Comparison of ENCODE assay signal across 13 cellular contexts in genomic region chr12:114679942-114680341, GRCh38. TPM values are rescaled to one million over a fixed set of nuclear protein-coding genes. Genes with fewer than 3 reads are reported as not detected.
A peak's percentile ranks its signal among the peaks of the same experiment; 100 is the strongest.
DNase-seq lines count a peak whose midpoint lies in the region; ATAC-seq and TF ChIP-seq lines count a peak whose summit lies in the region.
"Had no signal": no experiment of that assay in that cellular context is flagged by ENCODE, and none has a peak within 500 bp of the region (broad histone marks: within the 10 kb centered on the region; RNA-seq: fewer than 3 reads in every experiment).

No MANE protein-coding gene starts in this region.

- H3K27ac ChIP-seq in SK-N-SH (ENCODE audit: low read depth in 2 of 2, low read length in 1 of 2) (peak overlapping the region; percentile 96), prostate gland (peak overlapping the region; percentile 88 to 98)
- no peak overlapping the region for H3K27ac ChIP-seq in effector memory CD4-positive, alpha-beta T cell (ENCODE audit: insufficient read depth, low read length, poor library complexity, severe bottlenecking)
- H3K27ac ChIP-seq: PC-9, thoracic aorta had no signal

- intact Hi-C loops in prostate gland (cut with DNase I): loop anchor here (5.0 to 10.0 kb wide), 2 partner anchors 492 to 1175 kb away; no protein-coding TSS in a partner anchor

- H3K4me3 ChIP-seq in BJ (ENCODE audit: low read depth, low read length): peak overlapping the region; percentile 93
- H3K4me3 ChIP-seq in SK-N-SH (ENCODE audit: low read depth in 2 of 2, low read length in 1 of 2): peak overlapping the region; percentile 78 to 96
- H3K4me3 ChIP-seq in fibroblast of the aortic adventitia (ENCODE audit: low read depth, low read length): peak overlapping the region; percentile 35
- H3K4me3 ChIP-seq in prostate gland: peak overlapping the region; percentile 89 to 94
- H3K4me3 ChIP-seq in effector memory CD4-positive, alpha-beta T cell (ENCODE audit: insufficient read depth, low read depth, low read length, poor library complexity, severe bottlenecking): no peak overlapping the region
- H3K4me3 ChIP-seq: PC-9, thoracic aorta had no signal

- POLR2A ChIA-PET in BJ (lab: Charles Lee) (no interaction called here), SK-N-SH (lab: Yijun Ruan, JAX) (interaction anchor here (1.5 to 1.7 kb wide), 2 partner anchors 10 to 775 kb away, joined by 5 to 6 read pairs; no protein-coding TSS in a partner anchor)

- DNase-seq in BJ (ENCODE audit: low read depth): no peak
- DNase-seq in SK-N-SH: no peak
- no peak for DNase-seq in fibroblast of the aortic adventitia (ENCODE audit: low read depth)
- no peak for DNase-seq in prostate gland (ENCODE audit: low spot score)
- DNase-seq in effector memory CD4-positive, alpha-beta T cell: no peak
- DNase-seq in hepatic stellate cell (ENCODE audit: low spot score): no peak
- DNase-seq in stimulated activated CD4-positive, alpha-beta T cell treated with anti-CD3 and anti-CD28 coated beads, Interleukin-2, amount 100 ng/mL, for 24 hours: no peak
- DNase-seq: activated T-cell treated with anti-CD3 and anti-CD28 coated beads, Interleukin-2, amount 50 U/mL, for 4 hours; CD4-positive, CD25-positive, alpha-beta regulatory T cell; Karpas-422; PC-9 had no signal

- H3K27me3 ChIP-seq in BJ (ENCODE audit: control insufficient read depth, insufficient read depth, low read length): no peaks in the 10 kb centered on the region
- H3K27me3 ChIP-seq in SK-N-SH (ENCODE audit: insufficient read depth): no peaks in the 10 kb centered on the region
- no peaks in the 10 kb centered on the region for H3K27me3 ChIP-seq in prostate gland (replicated peaks; ENCODE audit: insufficient read depth)
- peaks cover 18% of the 10 kb centered on the region for H3K27me3 ChIP-seq in effector memory CD4-positive, alpha-beta T cell (replicated peaks; ENCODE audit: control insufficient read depth, insufficient read depth, low read length, poor library complexity, severe bottlenecking)

- TF ChIP-seq CTCF in BJ (IDR thresholded peaks at IDR 0.05; ENCODE audit: insufficient read depth, low read depth, low read length) (no peak), SK-N-SH (IDR thresholded peaks at IDR 0.05) (no peak), fibroblast of the aortic adventitia (IDR thresholded peaks at IDR 0.05; ENCODE audit: insufficient read depth, low read length) (no peak), prostate gland (IDR thresholded peaks at IDR 0.05) (no peak)

- peaks cover 23% of the 10 kb centered on the region for H3F3A ChIP-seq in SK-N-SH (replicated peaks; ENCODE audit: insufficient read depth)

- H3K4me1 ChIP-seq in SK-N-SH (ENCODE audit: control insufficient read depth in 1 of 2, insufficient read depth in 2 of 2, low read depth in 1 of 2, low read length in 1 of 2) (peaks cover 0 to 37% of the 10 kb centered on the region in 2 experiments; a peak in 2 of 4 replicates), prostate gland (replicated peaks) (peaks cover 6% of the 10 kb centered on the region)
- peaks cover 13% of the 10 kb centered on the region for H3K4me1 ChIP-seq in effector memory CD4-positive, alpha-beta T cell (ENCODE audit: control insufficient read depth, insufficient read depth, low read length, poor library complexity, severe bottlenecking)

- peak overlapping the region; percentile 99 for H3K9ac ChIP-seq in SK-N-SH

- H3K9me3 ChIP-seq in SK-N-SH (no peaks in the 10 kb centered on the region), prostate gland (no peaks in the 10 kb centered on the region)
- H3K9me3 ChIP-seq in effector memory CD4-positive, alpha-beta T cell (ENCODE audit: control insufficient read depth, low read length): no peaks in the 10 kb centered on the region
- H3K9me3 ChIP-seq: thoracic aorta had no signal

- H3K36me3 ChIP-seq in BJ (ENCODE audit: control insufficient read depth, insufficient read depth, low read length): peaks cover 31% of the 10 kb centered on the region
- H3K36me3 ChIP-seq in SK-N-SH (replicated peaks in 1 of 2; ENCODE audit: control insufficient read depth in 1 of 2, insufficient read depth in 2 of 2, low read length in 1 of 2): peaks cover 19 to 37% of the 10 kb centered on the region in 2 experiments
- peaks cover 5 to 16% of the 10 kb centered on the region in 2 donors for H3K36me3 ChIP-seq in prostate gland
- H3K36me3 ChIP-seq in effector memory CD4-positive, alpha-beta T cell (ENCODE audit: control insufficient read depth, insufficient read depth, low read length): no peaks in the 10 kb centered on the region
- H3K36me3 ChIP-seq: thoracic aorta had no signal

- peak overlapping the region; percentile 86 for H3K4me2 ChIP-seq in SK-N-SH
- H3K4me2 ChIP-seq: PC-9 had no signal

- no peak for TF ChIP-seq POLR2A in prostate gland (IDR thresholded peaks at IDR 0.05)

- WGBS in SK-N-SH (ENCODE audit: low lambda C conversion rate): 33% methylated on average over 11 of the region's 11 CpGs
- 14% methylated on average over 11 of the region's 11 CpGs for WGBS in prostate gland

- TF ChIP-seq RAD21 in SK-N-SH (IDR thresholded peaks at IDR 0.05; ENCODE audit: low read length): no peak

- no peaks in the 10 kb centered on the region for H3K9me2 ChIP-seq in SK-N-SH

- H4K20me1 ChIP-seq in SK-N-SH (ENCODE audit: insufficient read depth): no peaks in the 10 kb centered on the region

- TF ChIP-seq EP300 in SK-N-SH (IDR thresholded peaks at IDR 0.05; ENCODE audit: borderline replicate concordance in 1 of 2, low read depth in 1 of 2, low read length in 1 of 2): no peak

- CTCF ChIA-PET in BJ (lab: Yijun Ruan, JAX) (no interaction called here), SK-N-SH (lab: Yijun Ruan, JAX) (interaction anchor here (1.0 to 6.7 kb wide), 3 partner anchors 9 to 1074 kb away, joined by 3 to 117 read pairs (median 3); no protein-coding TSS in a partner anchor)

- no peak for ATAC-seq in GM18858 (IDR thresholded peaks at IDR 0.05; ENCODE audit: unreplicated experiment)
- ATAC-seq: activated T-cell treated with anti-CD3 and anti-CD28 coated beads, Interleukin-2, amount 50 U/mL, for 4 hours had no signal

- peaks cover 62% of the 10 kb centered on the region for H3K79me2 ChIP-seq in SK-N-SH (ENCODE audit: insufficient read depth)

- 0 out of 2 replicates have a peak overlapping the region, but pooled peaks have one; percentile 52 for H2AFZ ChIP-seq in SK-N-SH (ENCODE audit: low read depth)
- H2AFZ ChIP-seq: PC-9 had no signal

TF ChIP-seq in SK-N-SH, 30 proteins besides CTCF, POLR2A, EP300 and RAD21:
- TF ChIP-seq FOXM1 (IDR thresholded peaks at IDR 0.05; ENCODE audit: low read depth) (no peak), POLR2AphosphoS5 (IDR thresholded peaks at IDR 0.05; ENCODE audit: low read depth, low read length) (no peak)

RNA-seq across cellular contexts. Expression of gene TBX3, which starts 4.0 kb away (rescaled TPM):
- polyA plus RNA-seq in BJ (2011; rRNA removed) (66.4 and 75.7 TPM in 2 replicates), SK-N-SH (2012; rRNA removed) (10.2 and 11.3 TPM in 2 replicates)
- 71.2 and 93.8 TPM in 2 replicates for polyA minus RNA-seq in BJ (2011; rRNA and poly(A)+ RNA removed)
- polyA plus RNA-seq in SK-N-SH (2012; cell fraction: cytosol; rRNA removed): 6.2 and 8.5 TPM in 2 replicates
- 32.3 and 34.6 TPM in 2 replicates for polyA plus RNA-seq in SK-N-SH (2012; cell fraction: nucleus; rRNA removed)
- total RNA-seq in fibroblast of the aortic adventitia (ENCODE audit: low replicate concordance) (5.7 and 12.8 TPM in 2 replicates), prostate gland (100 to 1,000 TPM; 155 to 259 TPM)
- total RNA-seq: CD4-positive, CD25-positive, alpha-beta regulatory T cell; PC-9 had no signal
- polyA plus RNA-seq: CD4-positive, CD25-positive, alpha-beta regulatory T cell had no signal

Comparison
In these comparisons a context has a peak if more than half of its experiments do, and no peak if none do; other contexts are left out.
1. RNA of gene TBX3, which starts 4.0 kb away (total RNA-seq): 155 to 259 TPM in prostate gland; 5.7 to 12.8 TPM in fibroblast of the aortic adventitia; every median in the first group is over 10 times any median in the second.